In genomic region chr7:142439739-142440138, GRCh38 we compare ENCODE assay signal across 14 cellular contexts.
A peak's percentile ranks its signal among the peaks of the same experiment; 100 is the strongest.
DNase-seq lines count a peak whose midpoint lies in the region; ATAC-seq and TF ChIP-seq lines count a peak whose summit lies in the region.
"Had no signal": no experiment of that assay in that cellular context is flagged by ENCODE, and none has a peak within 500 bp of the region (broad histone marks: within the 10 kb centered on the region; RNA-seq: fewer than 3 reads in every experiment).

No MANE protein-coding gene starts in this region.

- H3K4me3 Mint-ChIP-seq in activated T-helper 17 cell treated with anti-CD3 and anti-CD28 coated beads, Interleukin-2, amount 50 U/mL, for 72 hours = peak overlapping the region; percentile 47
- H3K4me3 Mint-ChIP-seq: dendritic cell treated with granulocyte-macrophage colony-stimulating factor and Interleukin-4, amounts not matched to agents 40 ng/mL and 50 ng/mL, for 4 days had no signal

- peaks cover 43% of the 10 kb centered on the region for H3K4me1 Mint-ChIP-seq in activated T-helper 17 cell treated with anti-CD3 and anti-CD28 coated beads, Interleukin-2, amount 50 U/mL, for 72 hours

- intact Hi-C loops in breast epithelium (cut with DNase I; ENCODE audit: low total_unique reads) = no loop called here

- no peaks in the 10 kb centered on the region for H3K36me3 Mint-ChIP-seq in activated T-helper 17 cell treated with anti-CD3 and anti-CD28 coated beads, Interleukin-2, amount 50 U/mL, for 72 hours (ENCODE audit: low read depth)

- H3K36me3 ChIP-seq in MG63 (no peaks in the 10 kb centered on the region), breast epithelium (no peaks in the 10 kb centered on the region), BE2C (no peaks in the 10 kb centered on the region)
- H3K36me3 ChIP-seq: left lung had no signal

- H3K9me3 ChIP-seq in MG63 = no peaks in the 10 kb centered on the region
- H3K9me3 ChIP-seq in breast epithelium = no peaks in the 10 kb centered on the region
- H3K9me3 ChIP-seq in BE2C = no peaks in the 10 kb centered on the region
- H3K9me3 ChIP-seq: left lung had no signal

- H3K9me3 Mint-ChIP-seq in activated T-helper 17 cell treated with anti-CD3 and anti-CD28 coated beads, Interleukin-2, amount 50 U/mL, for 72 hours = no peaks in the 10 kb centered on the region

- no peak overlapping the region for H3K4me3 ChIP-seq in MG63
- H3K4me3 ChIP-seq in breast epithelium = no peak overlapping the region
- H3K4me3 ChIP-seq in BE2C (ENCODE audit: low read depth, low read length) = no peak overlapping the region
- H3K4me3 ChIP-seq: left lung had no signal

- TF ChIP-seq CTCF in breast epithelium (IDR thresholded peaks at IDR 0.05) = no peak
- no peak for TF ChIP-seq CTCF in BE2C (IDR thresholded peaks at IDR 0.05; ENCODE audit: low read depth, low read length)

- ATAC-seq in GM18505 (IDR thresholded peaks at IDR 0.05; ENCODE audit: unreplicated experiment) (peak; percentile 54), GM21528 (IDR thresholded peaks at IDR 0.05; ENCODE audit: low FRiP score, unreplicated experiment) (peak; percentile 49), HG03378 (IDR thresholded peaks at IDR 0.05; ENCODE audit: unreplicated experiment) (peak; percentile 56)
- ATAC-seq in activated T-helper 17 cell treated with anti-CD3 and anti-CD28 coated beads, Interleukin-2, amount 50 U/mL, for 72 hours (replicated peaks) = no peak
- ATAC-seq: left lung had no signal

- H3K27ac Mint-ChIP-seq in activated T-helper 17 cell treated with anti-CD3 and anti-CD28 coated beads, Interleukin-2, amount 50 U/mL, for 72 hours = no peak overlapping the region
- H3K27ac Mint-ChIP-seq: dendritic cell treated with granulocyte-macrophage colony-stimulating factor and Interleukin-4, amounts not matched to agents 40 ng/mL and 50 ng/mL, for 4 days had no signal

- TF ChIP-seq POLR2A in GM18505 (IDR thresholded peaks at IDR 0.05; ENCODE audit: borderline replicate concordance, extremely low read depth, insufficient read depth, insufficient read length) (no peak), breast epithelium (IDR thresholded peaks at IDR 0.05) (no peak)

- H3K4me1 ChIP-seq in breast epithelium (no peaks in the 10 kb centered on the region), BE2C (no peaks in the 10 kb centered on the region)

- DNase-seq in MG63 (no peak), epidermal melanocyte (ENCODE audit: insufficient read length, low spot score) (no peak), breast epithelium (ENCODE audit: low spot score in 2 of 2) (no peak), BE2C (no peak)
- DNase-seq: activated CD4-positive, CD25-positive, alpha-beta regulatory T cell; left lung; NCI-H1048; OCI-M1 had no signal

- H3K27me3 ChIP-seq in MG63 (no peaks in the 10 kb centered on the region), breast epithelium (no peaks in the 10 kb centered on the region), BE2C (no peaks in the 10 kb centered on the region)
- H3K27me3 ChIP-seq: left lung had no signal

- no peaks in the 10 kb centered on the region for H3K27me3 Mint-ChIP-seq in activated T-helper 17 cell treated with anti-CD3 and anti-CD28 coated beads, Interleukin-2, amount 50 U/mL, for 72 hours
- H3K27me3 Mint-ChIP-seq: dendritic cell treated with granulocyte-macrophage colony-stimulating factor and Interleukin-4, amounts not matched to agents 40 ng/mL and 50 ng/mL, for 4 days had no signal

- H3K27ac ChIP-seq in breast epithelium = no peak overlapping the region
- H3K27ac ChIP-seq: left lung, parathyroid adenoma had no signal
